8 cellular contexts compared by ENCODE assay signal in the genomic region with DNA sequence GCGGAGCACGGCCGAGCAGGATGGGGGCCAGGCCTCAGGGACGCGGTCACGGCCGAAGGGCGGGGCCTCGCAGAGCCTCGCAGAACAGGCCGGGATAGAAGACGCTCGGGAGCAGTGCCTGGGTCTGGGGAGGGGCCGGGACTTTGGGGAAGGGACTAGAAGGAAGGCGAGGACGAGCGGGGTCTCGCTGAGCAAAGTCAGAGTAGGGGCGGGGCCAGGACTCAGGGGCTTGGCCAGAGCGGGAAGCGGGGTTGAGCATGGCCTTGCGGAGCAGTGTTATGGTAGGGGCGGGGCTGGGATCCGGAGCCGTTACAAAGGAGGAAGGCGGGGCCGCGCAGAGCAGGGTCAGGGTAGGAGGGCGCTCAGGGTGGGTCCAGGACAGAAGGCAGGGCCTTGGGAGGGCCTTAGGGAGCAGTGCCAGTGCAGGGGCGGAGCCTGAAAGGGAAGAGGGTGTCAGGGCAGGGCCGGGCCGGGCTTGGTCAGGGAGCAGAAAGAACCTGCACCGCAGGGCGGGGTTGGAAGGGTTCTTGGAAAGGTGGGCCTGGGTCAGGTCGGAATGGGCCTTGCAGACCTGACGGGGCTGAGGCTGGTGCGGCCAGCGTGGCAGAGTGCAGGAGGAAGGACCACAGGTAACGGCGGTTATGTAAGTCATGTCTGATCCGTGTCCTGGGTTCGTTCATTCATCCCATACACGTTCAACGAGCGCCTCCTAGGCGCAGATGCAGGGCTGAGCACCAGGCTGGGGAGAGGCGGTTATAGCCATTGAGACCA.
DNase-seq lines count a peak whose midpoint lies in the region; ATAC-seq and TF ChIP-seq lines count a peak whose summit lies in the region.

No MANE protein-coding gene starts in this region.

- peak; percentile 53 for ATAC-seq in GM18861 (IDR thresholded peaks at IDR 0.05; ENCODE audit: unreplicated experiment)
- ATAC-seq in HG03095 (IDR thresholded peaks at IDR 0.05; ENCODE audit: unreplicated experiment) = peak; percentile 67

- in situ Hi-C loops in ACHN (cut with HindIII; ENCODE audit: low pct_ligation_motif_present, low pct_unique_long_range_greater_than_20kb, low sequenced_read_pairs) = no loop called here

- H3K4me3 ChIP-seq in WI38 (ENCODE audit: low read depth, low read length) (peak overlapping the region; percentile 65), cardiac fibroblast (replicated peaks in 1 of 2; ENCODE audit: low read depth in 2 of 2, low read length in 2 of 2) (peak overlapping the region; percentile 53 to 58)

- DNase-seq in ACHN (peak; percentile 97), NCI-H2196 (lab: John Stamatoyannopoulos, UW; ENCODE audit: unreplicated experiment) (peak; percentile 96), cardiac fibroblast (ENCODE audit: low read depth in 2 of 2) (peak; percentile 93 to 96), iris pigment epithelial cell (ENCODE audit: low read depth) (peak; percentile 90)
- peak; percentile 69 for DNase-seq in stimulated activated CD4-positive, alpha-beta T cell treated with anti-CD3 and anti-CD28 coated beads, Interleukin-12 subunit alpha, Interleukin-12 subunit beta, amount 100 ng/mL, for 4 hours

- TF ChIP-seq CTCF in WI38 (IDR thresholded peaks at IDR 0.05; ENCODE audit: low read depth, low read length) = peak; percentile 37; the same call in 1 of the 2 replicates
- peak; percentile 60 for TF ChIP-seq CTCF in cardiac fibroblast (IDR thresholded peaks at IDR 0.05; ENCODE audit: low read depth, low read length)

Comparison
In these comparisons a context has a peak if more than half of its experiments do, and no peak if none do; other contexts are left out.
1. Peak in every context shown above with its lines: DNase-seq, ATAC-seq and H3K4me3 ChIP-seq.